Comparison of ENCODE assay signal across 16 cellular contexts in the genomic region with DNA sequence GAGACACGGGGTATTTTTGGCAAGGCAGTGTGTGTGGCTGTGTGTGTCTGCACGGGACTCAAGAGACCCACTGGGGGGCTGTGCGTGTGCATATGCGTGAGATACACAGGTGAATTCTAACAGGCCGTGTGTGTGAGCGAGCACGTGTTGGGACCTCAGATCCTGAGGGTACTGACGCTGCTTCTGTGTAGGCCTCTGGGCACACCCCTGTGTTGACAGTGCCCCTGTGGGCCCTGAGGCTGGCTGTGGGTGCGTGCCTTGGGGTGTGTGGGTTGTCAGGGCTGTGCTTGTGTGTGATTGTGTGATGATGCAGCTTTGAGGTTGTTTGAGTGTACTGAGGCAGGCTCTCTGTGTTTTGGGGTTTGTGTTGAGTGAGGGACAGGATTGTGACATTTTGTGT. TPM values are rescaled to one million over a fixed set of nuclear protein-coding genes. Genes with fewer than 3 reads are reported as not detected.
DNase-seq lines count a peak whose midpoint lies in the region; ATAC-seq and TF ChIP-seq lines count a peak whose summit lies in the region.
"Had no signal": no experiment of that assay in that cellular context is flagged by ENCODE, and none has a peak within 500 bp of the region (broad histone marks: within the 10 kb centered on the region; RNA-seq: fewer than 3 reads in every experiment).

No MANE protein-coding gene starts in this region.

- H3K36me3 Mint-ChIP-seq in stimulated activated naive CD8-positive, alpha-beta T cell treated with anti-CD3 and anti-CD28 coated beads, Interleukin-15, Interleukin-2, amounts not matched to agents 100 ng/mL and 50 ng/mL, for 24 hours (ENCODE audit: low read depth), result peaks cover 4% of the 10 kb centered on the region
- peaks cover 24% of the 10 kb centered on the region for H3K36me3 Mint-ChIP-seq in activated CD4-positive, alpha-beta memory T cell treated with anti-CD3 and anti-CD28 coated beads, Interleukin-2, amount 10 ng/mL, durations not matched to agents 7 days and 5 days (ENCODE audit: low read depth)
- peaks cover 7% of the 10 kb centered on the region for H3K36me3 Mint-ChIP-seq in chondrocyte (ENCODE audit: low read depth)

- no peak for DNase-seq in stimulated activated naive CD8-positive, alpha-beta T cell treated with anti-CD3 and anti-CD28 coated beads, Interleukin-15, Interleukin-2, amounts not matched to agents 100 U/mL and 50 U/mL, for 24 hours
- DNase-seq in activated CD4-positive, alpha-beta memory T cell treated with anti-CD3 and anti-CD28 coated beads, Interleukin-2, amount 10 ng/mL, durations not matched to agents 7 days and 5 days, result no peak
- DNase-seq in chondrocyte (ENCODE audit: low spot score) (peak; percentile 76), NCI-H510A (lab: John Stamatoyannopoulos, UW) (no peak), C1 segment of cervical spinal cord (lab: John Stamatoyannopoulos, UW) (no peak)
- no peak for DNase-seq in stimulated activated naive CD8-positive, alpha-beta T cell treated with anti-CD3 and anti-CD28 coated beads, Interleukin-15, amount 100 ng/mL, for 72 hours
- DNase-seq: DMS79, Karpas-422, MM.1S, NCI-H1105, NCI-H187, NCI-H446 treated with DMSO at 0.1 percent for 48 hours, NCI-H774, Right ventricle myocardium superior had no signal

- no peak overlapping the region for H3K4me3 Mint-ChIP-seq in stimulated activated naive CD8-positive, alpha-beta T cell treated with anti-CD3 and anti-CD28 coated beads, Interleukin-15, Interleukin-2, amounts not matched to agents 100 ng/mL and 50 ng/mL, for 24 hours
- H3K4me3 Mint-ChIP-seq in activated CD4-positive, alpha-beta memory T cell treated with anti-CD3 and anti-CD28 coated beads, Interleukin-2, amount 10 ng/mL, durations not matched to agents 7 days and 5 days, result no peak overlapping the region
- no peak overlapping the region for H3K4me3 Mint-ChIP-seq in chondrocyte (ENCODE audit: unreplicated experiment)
- H3K4me3 Mint-ChIP-seq in stimulated activated naive CD8-positive, alpha-beta T cell treated with anti-CD3 and anti-CD28 coated beads, Interleukin-15, amount 100 ng/mL, for 72 hours, result peak overlapping the region in 1 of 2 donors; percentile 46

- CTCF ChIA-PET in activated CD4-positive, alpha-beta memory T cell treated with anti-CD3 and anti-CD28 coated beads, Interleukin-2, amount 10 ng/mL, durations not matched to agents 7 days and 5 days (lab: Charles Lee), result no interaction called here

- TF ChIP-seq CTCF in chondrocyte (IDR thresholded peaks at IDR 0.05), result no peak

- H3K27me3 Mint-ChIP-seq in stimulated activated naive CD8-positive, alpha-beta T cell treated with anti-CD3 and anti-CD28 coated beads, Interleukin-15, Interleukin-2, amounts not matched to agents 100 ng/mL and 50 ng/mL, for 24 hours, result no peaks in the 10 kb centered on the region
- H3K27me3 Mint-ChIP-seq in activated CD4-positive, alpha-beta memory T cell treated with anti-CD3 and anti-CD28 coated beads, Interleukin-2, amount 10 ng/mL, durations not matched to agents 7 days and 5 days, result no peaks in the 10 kb centered on the region
- H3K27me3 Mint-ChIP-seq in chondrocyte (ENCODE audit: low read depth), result no peaks in the 10 kb centered on the region
- H3K27me3 Mint-ChIP-seq in stimulated activated naive CD8-positive, alpha-beta T cell treated with anti-CD3 and anti-CD28 coated beads, Interleukin-15, amount 100 ng/mL, for 72 hours, result no peaks in the 10 kb centered on the region

- POLR2A ChIA-PET in activated CD4-positive, alpha-beta memory T cell treated with anti-CD3 and anti-CD28 coated beads, Interleukin-2, amount 10 ng/mL, durations not matched to agents 7 days and 5 days (lab: Charles Lee), result interaction anchor here (1.3 kb wide), 1 partner anchor 13 kb away, joined by 5 read pairs; a partner anchor contains a TSS

- H3K27ac Mint-ChIP-seq in stimulated activated naive CD8-positive, alpha-beta T cell treated with anti-CD3 and anti-CD28 coated beads, Interleukin-15, Interleukin-2, amounts not matched to agents 100 ng/mL and 50 ng/mL, for 24 hours, result peak overlapping the region; percentile 41
- peak overlapping the region; percentile 35 for H3K27ac Mint-ChIP-seq in activated CD4-positive, alpha-beta memory T cell treated with anti-CD3 and anti-CD28 coated beads, Interleukin-2, amount 10 ng/mL, durations not matched to agents 7 days and 5 days
- H3K27ac Mint-ChIP-seq in chondrocyte (ENCODE audit: unreplicated experiment), result no peak overlapping the region
- peak overlapping the region; percentile 40 to 94 for H3K27ac Mint-ChIP-seq in stimulated activated naive CD8-positive, alpha-beta T cell treated with anti-CD3 and anti-CD28 coated beads, Interleukin-15, amount 100 ng/mL, for 72 hours

- peaks cover 7% of the 10 kb centered on the region for H3K4me1 Mint-ChIP-seq in stimulated activated naive CD8-positive, alpha-beta T cell treated with anti-CD3 and anti-CD28 coated beads, Interleukin-15, Interleukin-2, amounts not matched to agents 100 ng/mL and 50 ng/mL, for 24 hours (ENCODE audit: low read depth)
- peaks cover 6% of the 10 kb centered on the region for H3K4me1 Mint-ChIP-seq in activated CD4-positive, alpha-beta memory T cell treated with anti-CD3 and anti-CD28 coated beads, Interleukin-2, amount 10 ng/mL, durations not matched to agents 7 days and 5 days
- no peaks in the 10 kb centered on the region for H3K4me1 Mint-ChIP-seq in chondrocyte (ENCODE audit: low read depth)
- peaks cover 26% of the 10 kb centered on the region for H3K4me1 Mint-ChIP-seq in stimulated activated naive CD8-positive, alpha-beta T cell treated with anti-CD3 and anti-CD28 coated beads, Interleukin-15, amount 100 ng/mL, for 72 hours

- ATAC-seq in stimulated activated naive CD8-positive, alpha-beta T cell treated with anti-CD3 and anti-CD28 coated beads, Interleukin-15, Interleukin-2, amounts not matched to agents 100 U/mL and 50 U/mL, for 24 hours, result no peak
- no peak for ATAC-seq in stimulated activated naive CD8-positive, alpha-beta T cell treated with anti-CD3 and anti-CD28 coated beads, Interleukin-15, amount 100 ng/mL, for 72 hours
- no peak for ATAC-seq in GM18520 (IDR thresholded peaks at IDR 0.05; ENCODE audit: unreplicated experiment)

- no peaks in the 10 kb centered on the region for H3K9me3 Mint-ChIP-seq in stimulated activated naive CD8-positive, alpha-beta T cell treated with anti-CD3 and anti-CD28 coated beads, Interleukin-15, Interleukin-2, amounts not matched to agents 100 ng/mL and 50 ng/mL, for 24 hours
- H3K9me3 Mint-ChIP-seq in activated CD4-positive, alpha-beta memory T cell treated with anti-CD3 and anti-CD28 coated beads, Interleukin-2, amount 10 ng/mL, durations not matched to agents 7 days and 5 days, result no peaks in the 10 kb centered on the region
- H3K9me3 Mint-ChIP-seq in chondrocyte (ENCODE audit: low read depth), result no peaks in the 10 kb centered on the region
- no peaks in the 10 kb centered on the region for H3K9me3 Mint-ChIP-seq in stimulated activated naive CD8-positive, alpha-beta T cell treated with anti-CD3 and anti-CD28 coated beads, Interleukin-15, amount 100 ng/mL, for 72 hours

RNA-seq across cellular contexts. Expression of a gene that starts 13.9 kb away (rescaled TPM):
- total RNA-seq in activated CD4-positive, alpha-beta memory T cell treated with anti-CD3 and anti-CD28 coated beads, Interleukin-2, amount 10 ng/mL, durations not matched to agents 7 days and 5 days, result 10 to 100 TPM; 18.4 to 19.1 TPM
- 0.12 to 0.28 TPM in 2 of 3 replicates, not detected in the other for total RNA-seq in chondrocyte
- total RNA-seq: Right ventricle myocardium superior had no signal

RNA-seq across cellular contexts. Expression of a gene that starts 15.3 kb away (rescaled TPM):
- 10 to 100 TPM; 23.4 to 24.6 TPM for total RNA-seq in activated CD4-positive, alpha-beta memory T cell treated with anti-CD3 and anti-CD28 coated beads, Interleukin-2, amount 10 ng/mL, durations not matched to agents 7 days and 5 days
- total RNA-seq in chondrocyte, result 12.3 to 13.2 TPM (median 12.8 TPM) in 3 replicates

RNA-seq across cellular contexts. Expression of a gene that starts 17.4 kb away (rescaled TPM):
- total RNA-seq in activated CD4-positive, alpha-beta memory T cell treated with anti-CD3 and anti-CD28 coated beads, Interleukin-2, amount 10 ng/mL, durations not matched to agents 7 days and 5 days, result under 1 TPM; 0.50 to 0.93 TPM
- total RNA-seq in chondrocyte, result not detected in 3 replicates

RNA-seq across cellular contexts. Expression of a gene that starts 19.0 kb away (rescaled TPM):
- total RNA-seq in activated CD4-positive, alpha-beta memory T cell treated with anti-CD3 and anti-CD28 coated beads, Interleukin-2, amount 10 ng/mL, durations not matched to agents 7 days and 5 days, result 1 to 10 TPM; 9.3 to 9.9 TPM
- 6.6 to 15.0 TPM (median 8.0 TPM) in 3 replicates for total RNA-seq in chondrocyte

RNA-seq across cellular contexts. Expression of a gene that starts 50.6 kb away (rescaled TPM):
- 1 to 10 TPM; 1.1 to 1.2 TPM for total RNA-seq in activated CD4-positive, alpha-beta memory T cell treated with anti-CD3 and anti-CD28 coated beads, Interleukin-2, amount 10 ng/mL, durations not matched to agents 7 days and 5 days
- 0.87 to 1.5 TPM (median 1.4 TPM) in 3 replicates for total RNA-seq in chondrocyte

Comparison
In these comparisons a context has a peak if more than half of its experiments do, and no peak if none do; other contexts are left out.
1. RNA of a gene that starts 13.9 kb away (total RNA-seq): 18.4 to 19.1 TPM in activated CD4-positive, alpha-beta memory T cell treated with anti-CD3 and anti-CD28 coated beads, Interleukin-2, amount 10 ng/mL, durations not matched to agents 7 days and 5 days; 0.12 to 0.28 TPM in chondrocyte; every median in the first group is over 10 times any median in the second.